ENCODE assay signal across 8 cellular contexts in genomic region chr1:93846151-93846928, GRCh38. TPM values are rescaled to one million over a fixed set of nuclear protein-coding genes. Genes with fewer than 3 reads are reported as not detected.
DNase-seq lines count a peak whose midpoint lies in the region; ATAC-seq and TF ChIP-seq lines count a peak whose summit lies in the region.

No MANE protein-coding gene starts in this region.

- in situ Hi-C loops in KBM-7 (cut with MboI; ENCODE audit: low pct_unique_long_range_greater_than_20kb, low sequenced_read_pairs): loop anchor here (25.0 kb wide), 1 partner anchor 409 kb away; the partner anchor contains the start of gene FNBP1L

- peaks cover 33% of the 10 kb centered on the region for H3K9me3 Mint-ChIP-seq in nephron progenitor cell
- no peaks in the 10 kb centered on the region for H3K9me3 Mint-ChIP-seq in stimulated activated naive CD8-positive, alpha-beta T cell treated with anti-CD3 and anti-CD28 coated beads, Interleukin-15, Interleukin-2, amounts not matched to agents 100 ng/mL and 50 ng/mL, for 24 hours

- peak; percentile 46 for TF ChIP-seq CTCF in RWPE1 (conservative IDR thresholded peaks at IDR 0.05; ENCODE audit: low read depth)
- peak; percentile 17 for TF ChIP-seq CTCF in nephron progenitor cell (IDR thresholded peaks at IDR 0.05)

- H3K27me3 Mint-ChIP-seq in nephron progenitor cell (ENCODE audit: low read depth, poor library complexity): peaks cover 4% of the 10 kb centered on the region
- no peaks in the 10 kb centered on the region for H3K27me3 Mint-ChIP-seq in stimulated activated naive CD8-positive, alpha-beta T cell treated with anti-CD3 and anti-CD28 coated beads, Interleukin-15, Interleukin-2, amounts not matched to agents 100 ng/mL and 50 ng/mL, for 24 hours

- ATAC-seq in GM21717 (IDR thresholded peaks at IDR 0.05; ENCODE audit: unreplicated experiment): peak; percentile 59

- DNase-seq in Daoy (ENCODE audit: low read depth) (peak; percentile 95), KBM-7 (peak; percentile 88), RWPE1 (ENCODE audit: low spot score) (peak; percentile 77), fibroblast of the conjunctiva (ENCODE audit: low read depth) (peak; percentile 57), nephron progenitor cell (peak; percentile 90)
- peak; percentile 94 for DNase-seq in activated effector memory CD4-positive, alpha-beta T cell treated with anti-CD3 and anti-CD28 coated beads, Interleukin-2, amount 50 U/mL, for 16 hours

- peak overlapping the region; percentile 96 for H3K27ac ChIP-seq in RWPE1

- H3K36me3 Mint-ChIP-seq in nephron progenitor cell (ENCODE audit: low read depth): peaks cover 17% of the 10 kb centered on the region
- H3K36me3 Mint-ChIP-seq in stimulated activated naive CD8-positive, alpha-beta T cell treated with anti-CD3 and anti-CD28 coated beads, Interleukin-15, Interleukin-2, amounts not matched to agents 100 ng/mL and 50 ng/mL, for 24 hours (ENCODE audit: low read depth): no peaks in the 10 kb centered on the region

- peaks cover 14% of the 10 kb centered on the region for H3K4me1 Mint-ChIP-seq in nephron progenitor cell
- peaks cover 34% of the 10 kb centered on the region for H3K4me1 Mint-ChIP-seq in stimulated activated naive CD8-positive, alpha-beta T cell treated with anti-CD3 and anti-CD28 coated beads, Interleukin-15, Interleukin-2, amounts not matched to agents 100 ng/mL and 50 ng/mL, for 24 hours (ENCODE audit: low read depth)

- peak overlapping the region; percentile 80 for H3K27ac Mint-ChIP-seq in nephron progenitor cell
- H3K27ac Mint-ChIP-seq in stimulated activated naive CD8-positive, alpha-beta T cell treated with anti-CD3 and anti-CD28 coated beads, Interleukin-15, Interleukin-2, amounts not matched to agents 100 ng/mL and 50 ng/mL, for 24 hours: peak overlapping the region; percentile 86

- peak overlapping the region; percentile 92 for H3K4me3 Mint-ChIP-seq in nephron progenitor cell
- H3K4me3 Mint-ChIP-seq in stimulated activated naive CD8-positive, alpha-beta T cell treated with anti-CD3 and anti-CD28 coated beads, Interleukin-15, Interleukin-2, amounts not matched to agents 100 ng/mL and 50 ng/mL, for 24 hours: peak overlapping the region; percentile 89

- POLR2A ChIA-PET in RWPE1 (lab: Yijun Ruan, JAX; ENCODE audit: low non-redundant PET): interaction anchor here (0.6 to 1.1 kb wide), 4 partner anchors 140 to 400 kb away, joined by 3 to 8 read pairs (median 3); no protein-coding TSS in a partner anchor

- CTCF ChIA-PET in RWPE1 (lab: Yijun Ruan, JAX): interaction anchor here (0.6 to 1.7 kb wide), 6 partner anchors 28 to 399 kb away, joined by 3 to 8 read pairs (median 4); no protein-coding TSS in a partner anchor

RNA-seq across cellular contexts. Expression of gene DNTTIP2, which starts 32.7 kb away (rescaled TPM):
- 99.9 and 123 TPM in 2 replicates for total RNA-seq in Daoy (2014; rRNA removed; shearing (Covaris generic))

Comparison
In these comparisons a context has a peak if more than half of its experiments do, and no peak if none do; other contexts are left out.
1. Peak in every context shown above with its lines: DNase-seq, ATAC-seq and H3K27ac ChIP-seq.